18 cellular contexts compared by ENCODE assay signal in genomic region chr3:127159547-127159946, GRCh38. TPM values are rescaled to one million over a fixed set of nuclear protein-coding genes. Genes with fewer than 3 reads are reported as not detected.
DNase-seq lines count a peak whose midpoint lies in the region; ATAC-seq and TF ChIP-seq lines count a peak whose summit lies in the region.
"Had no signal": no experiment of that assay in that cellular context is flagged by ENCODE, and none has a peak within 500 bp of the region (broad histone marks: within the 10 kb centered on the region; RNA-seq: fewer than 3 reads in every experiment).

No MANE protein-coding gene starts in this region.

- H3K27ac ChIP-seq in endodermal cell (ENCODE audit: low read depth, low read length), result peak overlapping the region; percentile 94
- H3K27ac ChIP-seq: left ventricle myocardium inferior, Peyer's patch, testis had no signal

- ATAC-seq in activated naive CD4-positive, alpha-beta T cell treated with anti-CD3 and anti-CD28 coated beads, Interleukin-2, amount 50 U/mL, for 72 hours, result no peak
- no peak for ATAC-seq in GM19395 (IDR thresholded peaks at IDR 0.05; ENCODE audit: unreplicated experiment)
- ATAC-seq in stimulated activated effector memory CD8-positive, alpha-beta T cell treated with anti-CD3 and anti-CD28 coated beads, Interleukin-12 subunit alpha, Interleukin-12 subunit beta, amount 100 ng/mL, for 72 hours, result no peak
- ATAC-seq: GM12878 had no signal

- no peak overlapping the region for H3K4me3 ChIP-seq in endodermal cell (ENCODE audit: low read length)
- H3K4me3 ChIP-seq: GM12878, left ventricle myocardium inferior, Peyer's patch, testis had no signal

- no peak overlapping the region for H3K4me3 Mint-ChIP-seq in endodermal cell
- no peak overlapping the region for H3K4me3 Mint-ChIP-seq in type B pancreatic cell
- H3K4me3 Mint-ChIP-seq in stimulated activated effector memory CD8-positive, alpha-beta T cell treated with anti-CD3 and anti-CD28 coated beads, Interleukin-12 subunit alpha, Interleukin-12 subunit beta, amount 100 ng/mL, for 72 hours, result no peak overlapping the region
- H3K4me3 Mint-ChIP-seq: activated CD4-positive, alpha-beta memory T cell treated with anti-CD3 and anti-CD28 coated beads for 36 hours; central memory CD8-positive, alpha-beta T cell had no signal

- no peaks in the 10 kb centered on the region for H3K9me3 ChIP-seq in endodermal cell (ENCODE audit: control insufficient read depth, low read length)
- H3K9me3 ChIP-seq: left ventricle myocardium inferior, Peyer's patch, testis had no signal

- TF ChIP-seq CTCF in endodermal cell (conservative IDR thresholded peaks at IDR 0.05), result no peak
- TF ChIP-seq CTCF in type B pancreatic cell (conservative IDR thresholded peaks at IDR 0.05), result no peak

- no peak overlapping the region for H3K9ac ChIP-seq in endodermal cell (ENCODE audit: extremely low read depth, low read length, poor library complexity, severe bottlenecking)

- DNase-seq in NCI-H1092 (lab: John Stamatoyannopoulos, UW) (peak; percentile 80), NCI-H2029 treated with DMSO at 0.1 percent for 48 hours (lab: John Stamatoyannopoulos, UW) (peak; percentile 82), NCI-H526 treated with DMSO at 0.1 percent for 48 hours (lab: John Stamatoyannopoulos, UW) (peak; percentile 55), endodermal cell (no peak), type B pancreatic cell (ENCODE audit: extremely low spot score, unreplicated experiment) (no peak)
- DNase-seq in activated naive CD4-positive, alpha-beta T cell treated with anti-CD3 and anti-CD28 coated beads, Interleukin-2, amount 50 U/mL, for 72 hours (ENCODE audit: low spot score in 2 of 2), result no peak
- no peak for DNase-seq in stimulated activated effector memory CD8-positive, alpha-beta T cell treated with anti-CD3 and anti-CD28 coated beads, Interleukin-12 subunit alpha, Interleukin-12 subunit beta, amount 100 ng/mL, for 72 hours (ENCODE audit: low spot score in 2 of 2)
- DNase-seq: activated CD4-positive, alpha-beta memory T cell treated with anti-CD3 and anti-CD28 coated beads for 36 hours; KBM-7; left ventricle myocardium inferior; stimulated activated CD4-positive, alpha-beta T cell treated with anti-CD3 and anti-CD28 coated beads, Interleukin-4, amount 100 ng/mL, for 24 hours; stimulated activated CD8-positive, alpha-beta memory T cell treated with anti-CD3 and anti-CD28 coated beads, Interleukin-4, amount 100 ng/mL, for 48 hours had no signal

- peaks cover 6% of the 10 kb centered on the region for H3K27me3 Mint-ChIP-seq in endodermal cell (ENCODE audit: insufficient read depth)
- H3K27me3 Mint-ChIP-seq in type B pancreatic cell, result peaks cover 17% of the 10 kb centered on the region
- H3K27me3 Mint-ChIP-seq: central memory CD8-positive, alpha-beta T cell had no signal

- peaks cover 4% of the 10 kb centered on the region for H3K27me3 ChIP-seq in endodermal cell (ENCODE audit: control insufficient read depth, insufficient read depth, low read length, poor library complexity, severe bottlenecking)
- H3K27me3 ChIP-seq: testis had no signal

- H3K4me1 ChIP-seq in endodermal cell (ENCODE audit: control insufficient read depth, insufficient read depth, low read length), result no peaks in the 10 kb centered on the region
- H3K4me1 ChIP-seq: left ventricle myocardium inferior, Peyer's patch, testis had no signal

- no peak overlapping the region for H3K27ac Mint-ChIP-seq in endodermal cell
- H3K27ac Mint-ChIP-seq in type B pancreatic cell, result no peak overlapping the region
- H3K27ac Mint-ChIP-seq in activated naive CD4-positive, alpha-beta T cell treated with anti-CD3 and anti-CD28 coated beads, Interleukin-2, amount 50 U/mL, for 72 hours, result no peak overlapping the region
- H3K27ac Mint-ChIP-seq in stimulated activated effector memory CD8-positive, alpha-beta T cell treated with anti-CD3 and anti-CD28 coated beads, Interleukin-12 subunit alpha, Interleukin-12 subunit beta, amount 100 ng/mL, for 72 hours, result no peak overlapping the region
- H3K27ac Mint-ChIP-seq: activated CD4-positive, alpha-beta memory T cell treated with anti-CD3 and anti-CD28 coated beads for 36 hours had no signal

- H3K36me3 ChIP-seq in endodermal cell (ENCODE audit: control insufficient read depth, insufficient read depth, low read length), result no peaks in the 10 kb centered on the region
- H3K36me3 ChIP-seq: left ventricle myocardium inferior, Peyer's patch had no signal

- H3K36me3 Mint-ChIP-seq in endodermal cell (ENCODE audit: low read depth) (no peaks in the 10 kb centered on the region), type B pancreatic cell (no peaks in the 10 kb centered on the region)
- H3K36me3 Mint-ChIP-seq in activated naive CD4-positive, alpha-beta T cell treated with anti-CD3 and anti-CD28 coated beads, Interleukin-2, amount 50 U/mL, for 72 hours, result no peaks in the 10 kb centered on the region
- H3K36me3 Mint-ChIP-seq in stimulated activated effector memory CD8-positive, alpha-beta T cell treated with anti-CD3 and anti-CD28 coated beads, Interleukin-12 subunit alpha, Interleukin-12 subunit beta, amount 100 ng/mL, for 72 hours, result no peaks in the 10 kb centered on the region
- H3K36me3 Mint-ChIP-seq: activated CD4-positive, alpha-beta memory T cell treated with anti-CD3 and anti-CD28 coated beads for 36 hours had no signal

- WGBS in endodermal cell (ENCODE audit: insufficient coverage in 1 of 2, insufficient read length in 1 of 2), 2 experiments, result 20 to 40% methylated on average over 1 to 7 of the region's 7 CpGs

- H3K4me1 Mint-ChIP-seq in endodermal cell (no peaks in the 10 kb centered on the region), type B pancreatic cell (ENCODE audit: unreplicated experiment) (no peaks in the 10 kb centered on the region)
- no peaks in the 10 kb centered on the region for H3K4me1 Mint-ChIP-seq in stimulated activated effector memory CD8-positive, alpha-beta T cell treated with anti-CD3 and anti-CD28 coated beads, Interleukin-12 subunit alpha, Interleukin-12 subunit beta, amount 100 ng/mL, for 72 hours
- H3K4me1 Mint-ChIP-seq: central memory CD8-positive, alpha-beta T cell had no signal

- H3K9me3 Mint-ChIP-seq in endodermal cell, result no peaks in the 10 kb centered on the region
- no peaks in the 10 kb centered on the region for H3K9me3 Mint-ChIP-seq in type B pancreatic cell
- H3K9me3 Mint-ChIP-seq in activated naive CD4-positive, alpha-beta T cell treated with anti-CD3 and anti-CD28 coated beads, Interleukin-2, amount 50 U/mL, for 72 hours, result no peaks in the 10 kb centered on the region
- H3K9me3 Mint-ChIP-seq in stimulated activated effector memory CD8-positive, alpha-beta T cell treated with anti-CD3 and anti-CD28 coated beads, Interleukin-12 subunit alpha, Interleukin-12 subunit beta, amount 100 ng/mL, for 72 hours, result no peaks in the 10 kb centered on the region
- H3K9me3 Mint-ChIP-seq: activated CD4-positive, alpha-beta memory T cell treated with anti-CD3 and anti-CD28 coated beads for 36 hours; central memory CD8-positive, alpha-beta T cell had no signal

RNA-seq across cellular contexts. Expression of gene PRR23E, which starts 33.4 kb away (rescaled TPM):
- not detected for total RNA-seq in endodermal cell
- not detected for polyA plus RNA-seq in endodermal cell (2013, experiment 1 of 2)
- not detected for polyA plus RNA-seq in endodermal cell (2013, experiment 2 of 2)
- total RNA-seq in type B pancreatic cell (ENCODE audit: low replicate concordance), result not detected in 2 replicates
- not detected for total RNA-seq in activated naive CD4-positive, alpha-beta T cell treated with anti-CD3 and anti-CD28 coated beads, Interleukin-2, amount 50 U/mL, for 72 hours
- total RNA-seq: activated CD4-positive, alpha-beta memory T cell treated with anti-CD3 and anti-CD28 coated beads for 36 hours; fibroblast of villous mesenchyme; GM12878; left ventricle myocardium inferior; Peyer's patch had no signal
- polyA plus RNA-seq: GM12878 had no signal

Comparison
In these comparisons a context has a peak if more than half of its experiments do, and no peak if none do; other contexts are left out.
1. DNase-seq: peak in NCI-H1092 (single experiment), NCI-H2029 treated with DMSO at 0.1 percent for 48 hours (single experiment) and NCI-H526 treated with DMSO at 0.1 percent for 48 hours (single experiment); none in endodermal cell (single experiment), type B pancreatic cell (single experiment), activated naive CD4-positive, alpha-beta T cell treated with anti-CD3 and anti-CD28 coated beads, Interleukin-2, amount 50 U/mL, for 72 hours (0 of 2) and stimulated activated effector memory CD8-positive, alpha-beta T cell treated with anti-CD3 and anti-CD28 coated beads, Interleukin-12 subunit alpha, Interleukin-12 subunit beta, amount 100 ng/mL, for 72 hours (0 of 2).